24 cellular contexts compared by ENCODE assay signal in genomic region chr1:246558041-246558440, GRCh38. TPM values are rescaled to one million over a fixed set of nuclear protein-coding genes. Genes with fewer than 3 reads are reported as not detected.
A peak's percentile ranks its signal among the peaks of the same experiment; 100 is the strongest.
DNase-seq lines count a peak whose midpoint lies in the region; ATAC-seq and TF ChIP-seq lines count a peak whose summit lies in the region.
"Had no signal": no experiment of that assay in that cellular context is flagged by ENCODE, and none has a peak within 500 bp of the region (broad histone marks: within the 10 kb centered on the region; RNA-seq: fewer than 3 reads in every experiment).

No MANE protein-coding gene starts in this region.

- WGBS in liver = 48% methylated on average over 2 of the region's 2 CpGs
- 94 to 97% methylated on average over 2 of the region's 2 CpGs for WGBS in thyroid gland, 2 donors

- no peak for DNase-seq in activated CD8-positive, alpha-beta T cell treated with anti-CD3 and anti-CD28 coated beads for 36 hours
- DNase-seq in activated CD8-positive, alpha-beta T cell treated with anti-CD3 and anti-CD28 coated beads, Interleukin-2, amount 10 ng/mL, durations not matched to agents 7 days and 5 days = no peak
- DNase-seq in thyroid gland = peak; percentile 43 to 47
- no peak for DNase-seq in CD8-positive, alpha-beta T cell
- DNase-seq: 8988T; ACHN; AML-193; BE2C; Caco-2; CD4-positive, alpha-beta memory T cell; DMS153; DMS79; EL; GDM1; H9 had no signal

- POLR2A ChIA-PET in activated CD8-positive, alpha-beta T cell treated with anti-CD3 and anti-CD28 coated beads for 36 hours (lab: Charles Lee) = no interaction called here
- POLR2A ChIA-PET in activated CD8-positive, alpha-beta T cell treated with anti-CD3 and anti-CD28 coated beads, Interleukin-2, amount 10 ng/mL, durations not matched to agents 7 days and 5 days (lab: Charles Lee) = interaction anchor here (0.6 kb wide), 1 partner anchor 9 kb away, joined by 3 read pairs; no protein-coding TSS in a partner anchor
- POLR2A ChIA-PET in CD8-positive, alpha-beta T cell (lab: Charles Lee) = interaction anchor here (1.0 kb wide), 1 partner anchor 13 kb away, joined by 3 read pairs; no protein-coding TSS in a partner anchor

- H3K9ac ChIP-seq in liver (ENCODE audit: low read depth in 1 of 2, low read length in 2 of 2) = no peak overlapping the region
- H3K9ac ChIP-seq: BLaER1 treated with 17β-estradiol and CSF1 and Interleukin-3, amounts not matched to agents 10 nM and 100 nM had no signal

- no peaks in the 10 kb centered on the region for H3K9me3 Mint-ChIP-seq in activated CD8-positive, alpha-beta T cell treated with anti-CD3 and anti-CD28 coated beads for 36 hours
- H3K9me3 Mint-ChIP-seq in activated CD8-positive, alpha-beta T cell treated with anti-CD3 and anti-CD28 coated beads, Interleukin-2, amount 10 ng/mL, durations not matched to agents 7 days and 5 days (ENCODE audit: insufficient read depth) = no peaks in the 10 kb centered on the region
- no peaks in the 10 kb centered on the region for H3K9me3 Mint-ChIP-seq in activated T-helper 17 cell treated with anti-CD3 and anti-CD28 coated beads, Interleukin-2, amount 50 U/mL, for 72 hours
- H3K9me3 Mint-ChIP-seq in CD8-positive, alpha-beta T cell = no peaks in the 10 kb centered on the region
- H3K9me3 Mint-ChIP-seq: CD4-positive, alpha-beta memory T cell; GM23338; H9 had no signal

- H3K4me3 Mint-ChIP-seq in activated CD8-positive, alpha-beta T cell treated with anti-CD3 and anti-CD28 coated beads for 36 hours = no peak overlapping the region
- H3K4me3 Mint-ChIP-seq in activated CD8-positive, alpha-beta T cell treated with anti-CD3 and anti-CD28 coated beads, Interleukin-2, amount 10 ng/mL, durations not matched to agents 7 days and 5 days = no peak overlapping the region
- H3K4me3 Mint-ChIP-seq in activated T-helper 17 cell treated with anti-CD3 and anti-CD28 coated beads, Interleukin-2, amount 50 U/mL, for 72 hours = no peak overlapping the region
- H3K4me3 Mint-ChIP-seq in CD8-positive, alpha-beta T cell = no peak overlapping the region
- H3K4me3 Mint-ChIP-seq: CD14-positive monocyte; CD4-positive, alpha-beta memory T cell; GM23338; H9 had no signal

- H3K9me3 ChIP-seq in liver (ENCODE audit: control insufficient read depth in 4 of 4, low read length in 3 of 4) (no peaks in the 10 kb centered on the region), thyroid gland (no peaks in the 10 kb centered on the region)
- H3K9me3 ChIP-seq in CD8-positive, alpha-beta T cell (ENCODE audit: low read length) = no peaks in the 10 kb centered on the region
- H3K9me3 ChIP-seq: A549; BE2C; BLaER1 treated with 17β-estradiol and CSF1 and Interleukin-3, amounts not matched to agents 10 nM and 100 nM; Caco-2 had no signal

- H3K4me3 ChIP-seq in liver (ENCODE audit: low read depth in 1 of 3, low read length in 3 of 3) (no peak overlapping the region), thyroid gland (replicated peaks in 1 of 3) (no peak overlapping the region)
- no peak overlapping the region for H3K4me3 ChIP-seq in CD8-positive, alpha-beta T cell (ENCODE audit: low read depth, low read length)
- H3K4me3 ChIP-seq: A549; BLaER1 treated with 17β-estradiol and CSF1 and Interleukin-3, amounts not matched to agents 10 nM and 100 nM; GM12878; GM23338 had no signal

- no peaks in the 10 kb centered on the region for H3K27me3 Mint-ChIP-seq in activated CD8-positive, alpha-beta T cell treated with anti-CD3 and anti-CD28 coated beads for 36 hours
- no peaks in the 10 kb centered on the region for H3K27me3 Mint-ChIP-seq in activated CD8-positive, alpha-beta T cell treated with anti-CD3 and anti-CD28 coated beads, Interleukin-2, amount 10 ng/mL, durations not matched to agents 7 days and 5 days (ENCODE audit: low read depth)
- no peaks in the 10 kb centered on the region for H3K27me3 Mint-ChIP-seq in activated T-helper 17 cell treated with anti-CD3 and anti-CD28 coated beads, Interleukin-2, amount 50 U/mL, for 72 hours
- no peaks in the 10 kb centered on the region for H3K27me3 Mint-ChIP-seq in CD8-positive, alpha-beta T cell (ENCODE audit: low read depth)
- H3K27me3 Mint-ChIP-seq: CD4-positive, alpha-beta memory T cell had no signal

- H3K27me3 ChIP-seq in liver (ENCODE audit: control insufficient read depth in 4 of 4, insufficient read depth in 4 of 4, low read length in 3 of 4) = no peaks in the 10 kb centered on the region
- no peaks in the 10 kb centered on the region for H3K27me3 ChIP-seq in thyroid gland
- no peaks in the 10 kb centered on the region for H3K27me3 ChIP-seq in CD8-positive, alpha-beta T cell (ENCODE audit: insufficient read depth, low read length)
- H3K27me3 ChIP-seq: BE2C; BLaER1 treated with 17β-estradiol and CSF1 and Interleukin-3, amounts not matched to agents 10 nM and 100 nM had no signal

- peak overlapping the region; percentile 50 for H3K27ac Mint-ChIP-seq in activated CD8-positive, alpha-beta T cell treated with anti-CD3 and anti-CD28 coated beads for 36 hours
- no peak overlapping the region for H3K27ac Mint-ChIP-seq in activated CD8-positive, alpha-beta T cell treated with anti-CD3 and anti-CD28 coated beads, Interleukin-2, amount 10 ng/mL, durations not matched to agents 7 days and 5 days
- peak overlapping the region; percentile 55 for H3K27ac Mint-ChIP-seq in activated T-helper 17 cell treated with anti-CD3 and anti-CD28 coated beads, Interleukin-2, amount 50 U/mL, for 72 hours
- no peak overlapping the region for H3K27ac Mint-ChIP-seq in CD8-positive, alpha-beta T cell
- H3K27ac Mint-ChIP-seq: GM23338, H9 had no signal

- ATAC-seq in activated CD8-positive, alpha-beta T cell treated with anti-CD3 and anti-CD28 coated beads for 36 hours = no peak
- no peak for ATAC-seq in activated CD8-positive, alpha-beta T cell treated with anti-CD3 and anti-CD28 coated beads, Interleukin-2, amount 10 ng/mL, durations not matched to agents 7 days and 5 days
- ATAC-seq in activated T-helper 17 cell treated with anti-CD3 and anti-CD28 coated beads, Interleukin-2, amount 50 U/mL, for 72 hours (replicated peaks) = no peak
- ATAC-seq in CD8-positive, alpha-beta T cell = no peak
- no peak for ATAC-seq in HG03175 (IDR thresholded peaks at IDR 0.05; ENCODE audit: unreplicated experiment)
- ATAC-seq: A549, GM12878, GM23338, HCT116 had no signal

- peaks cover 3% of the 10 kb centered on the region for H3K4me1 Mint-ChIP-seq in activated CD8-positive, alpha-beta T cell treated with anti-CD3 and anti-CD28 coated beads for 36 hours (ENCODE audit: low read depth)
- H3K4me1 Mint-ChIP-seq in activated CD8-positive, alpha-beta T cell treated with anti-CD3 and anti-CD28 coated beads, Interleukin-2, amount 10 ng/mL, durations not matched to agents 7 days and 5 days (ENCODE audit: low read depth) = no peaks in the 10 kb centered on the region
- H3K4me1 Mint-ChIP-seq in activated T-helper 17 cell treated with anti-CD3 and anti-CD28 coated beads, Interleukin-2, amount 50 U/mL, for 72 hours = peaks cover 6% of the 10 kb centered on the region
- peaks cover 23% of the 10 kb centered on the region for H3K4me1 Mint-ChIP-seq in CD8-positive, alpha-beta T cell (ENCODE audit: low read depth)
- H3K4me1 Mint-ChIP-seq: CD14-positive monocyte, GM23338, H9 had no signal

- H3K36me3 ChIP-seq in liver (ENCODE audit: control insufficient read depth in 4 of 4, insufficient read depth in 3 of 4, low read depth in 1 of 4, low read length in 3 of 4) = peaks cover 2 to 34% (median 16%) of the 10 kb centered on the region in 4 donors
- peaks cover 4 to 35% of the 10 kb centered on the region in 2 donors for H3K36me3 ChIP-seq in thyroid gland
- H3K36me3 ChIP-seq in CD8-positive, alpha-beta T cell (ENCODE audit: insufficient read depth, low read length) = peaks cover 14% of the 10 kb centered on the region

- peaks cover 33% of the 10 kb centered on the region for H3K36me3 Mint-ChIP-seq in activated CD8-positive, alpha-beta T cell treated with anti-CD3 and anti-CD28 coated beads for 36 hours (ENCODE audit: low read depth)
- peaks cover 50% of the 10 kb centered on the region for H3K36me3 Mint-ChIP-seq in activated CD8-positive, alpha-beta T cell treated with anti-CD3 and anti-CD28 coated beads, Interleukin-2, amount 10 ng/mL, durations not matched to agents 7 days and 5 days (ENCODE audit: low read depth)
- H3K36me3 Mint-ChIP-seq in activated T-helper 17 cell treated with anti-CD3 and anti-CD28 coated beads, Interleukin-2, amount 50 U/mL, for 72 hours (ENCODE audit: low read depth) = peaks cover 78% of the 10 kb centered on the region
- peaks cover 77% of the 10 kb centered on the region for H3K36me3 Mint-ChIP-seq in CD8-positive, alpha-beta T cell

- intact Hi-C loops in activated CD8-positive, alpha-beta T cell treated with anti-CD3 and anti-CD28 coated beads for 36 hours (cut with micrococcal nuclease) = no loop called here
- intact Hi-C loops in thyroid gland (cut with DNase I) = loop anchor here (10.0 kb wide), 1 partner anchor 53 kb away; the partner anchor contains the start of gene SMYD3
- intact Hi-C loops in CD8-positive, alpha-beta T cell (cut with DNase I, micrococcal nuclease) = no loop called here

- TF ChIP-seq POLR2A in thyroid gland (IDR thresholded peaks at IDR 0.05) = no peak

- TF ChIP-seq CTCF in activated CD8-positive, alpha-beta T cell treated with anti-CD3 and anti-CD28 coated beads for 36 hours (IDR thresholded peaks at IDR 0.05) = no peak
- no peak for TF ChIP-seq CTCF in liver (IDR thresholded peaks at IDR 0.05; ENCODE audit: low read depth, low read length, missing input control)
- TF ChIP-seq CTCF in thyroid gland (IDR thresholded peaks at IDR 0.05) = no peak
- no peak for TF ChIP-seq CTCF in CD8-positive, alpha-beta T cell (IDR thresholded peaks at IDR 0.05)

- TF ChIP-seq RAD21 in liver (IDR thresholded peaks at IDR 0.05) = no peak

- H3K27ac ChIP-seq in liver (ENCODE audit: low read depth in 1 of 2, low read length in 2 of 2) (no peak overlapping the region), thyroid gland (peak overlapping the region in 1 of 3 donors; percentile 6)
- no peak overlapping the region for H3K27ac ChIP-seq in CD8-positive, alpha-beta T cell (ENCODE audit: low read depth, low read length)
- H3K27ac ChIP-seq: A549; BLaER1 treated with 17β-estradiol and CSF1 and Interleukin-3, amounts not matched to agents 10 nM and 100 nM had no signal

- peaks cover 2 to 13% (median 6%) of the 10 kb centered on the region in 4 donors for H3K4me1 ChIP-seq in liver (ENCODE audit: control insufficient read depth in 4 of 4, insufficient read depth in 4 of 4, low read length in 3 of 4)
- peaks cover 0 to 4% of the 10 kb centered on the region in 2 donors for H3K4me1 ChIP-seq in thyroid gland
- no peaks in the 10 kb centered on the region for H3K4me1 ChIP-seq in CD8-positive, alpha-beta T cell (ENCODE audit: insufficient read depth, low read length)
- H3K4me1 ChIP-seq: A549; BE2C; BLaER1 treated with 17β-estradiol and CSF1 and Interleukin-3, amounts not matched to agents 10 nM and 100 nM; Caco-2 had no signal

- CTCF ChIA-PET in activated CD8-positive, alpha-beta T cell treated with anti-CD3 and anti-CD28 coated beads for 36 hours (lab: Charles Lee) = no interaction called here
- CTCF ChIA-PET in activated CD8-positive, alpha-beta T cell treated with anti-CD3 and anti-CD28 coated beads, Interleukin-2, amount 10 ng/mL, durations not matched to agents 7 days and 5 days (lab: Charles Lee) = no interaction called here
- CTCF ChIA-PET in CD8-positive, alpha-beta T cell (lab: Charles Lee) = no interaction called here

RNA-seq across cellular contexts. Expression of gene TFB2M, which starts 8.0 kb away (rescaled TPM):
- 10 to 100 TPM; 16.0 TPM for total RNA-seq in activated CD8-positive, alpha-beta T cell treated with anti-CD3 and anti-CD28 coated beads for 36 hours
- 10 to 100 TPM; 10.4 to 12.3 TPM for total RNA-seq in activated CD8-positive, alpha-beta T cell treated with anti-CD3 and anti-CD28 coated beads, Interleukin-2, amount 10 ng/mL, durations not matched to agents 7 days and 5 days
- 10 to 100 TPM; 10.5 to 23.4 TPM for total RNA-seq in activated T-helper 17 cell treated with anti-CD3 and anti-CD28 coated beads, Interleukin-2, amount 50 U/mL, for 72 hours
- total RNA-seq in liver = 10 to 100 TPM; 15.0 to 26.4 TPM
- polyA plus RNA-seq in liver = 10 to 100 TPM; 21.9 to 25.2 TPM
- total RNA-seq in thyroid gland = 10 to 100 TPM; 12.2 to 21.9 (median 15.9) TPM
- total RNA-seq in CD8-positive, alpha-beta T cell = 10 to 100 TPM; 15.8 to 16.4 TPM

RNA-seq across cellular contexts. Expression of gene CNST, which starts 8.2 kb away (rescaled TPM):
- total RNA-seq in activated CD8-positive, alpha-beta T cell treated with anti-CD3 and anti-CD28 coated beads for 36 hours = 10 to 100 TPM; 23.5 to 25.1 TPM
- 10 to 100 TPM; 26.9 to 30.4 TPM for total RNA-seq in activated CD8-positive, alpha-beta T cell treated with anti-CD3 and anti-CD28 coated beads, Interleukin-2, amount 10 ng/mL, durations not matched to agents 7 days and 5 days
- total RNA-seq in activated T-helper 17 cell treated with anti-CD3 and anti-CD28 coated beads, Interleukin-2, amount 50 U/mL, for 72 hours = 10 to 100 TPM; 33.6 to 36.4 TPM
- total RNA-seq in liver (10 to 100 TPM; 12.7 to 36.3 TPM), thyroid gland (10 to 100 TPM; 38.8 to 49.5 (median 41.7) TPM)
- 10 to 100 TPM in 1 of 2 donors, 1 to 10 TPM in 1; 6.1 to 11.6 TPM for polyA plus RNA-seq in liver
- total RNA-seq in CD8-positive, alpha-beta T cell = 10 to 100 TPM; 64.1 to 64.4 TPM

RNA-seq across cellular contexts. Expression of gene SMYD3, which starts 51.0 kb away (rescaled TPM):
- total RNA-seq in activated CD8-positive, alpha-beta T cell treated with anti-CD3 and anti-CD28 coated beads for 36 hours = 10 to 100 TPM; 22.6 to 24.6 TPM
- 10 to 100 TPM; 22.7 to 23.2 TPM for total RNA-seq in activated CD8-positive, alpha-beta T cell treated with anti-CD3 and anti-CD28 coated beads, Interleukin-2, amount 10 ng/mL, durations not matched to agents 7 days and 5 days
- 10 to 100 TPM; 23.8 to 34.0 TPM for total RNA-seq in activated T-helper 17 cell treated with anti-CD3 and anti-CD28 coated beads, Interleukin-2, amount 50 U/mL, for 72 hours
- total RNA-seq in liver (1 to 10 TPM; 7.9 to 9.1 TPM), thyroid gland (100 to 1,000 TPM in 1 of 4 donors, 10 to 100 TPM in 3; 33.7 to 105 (median 51.4) TPM)
- 1 to 10 TPM; 3.1 to 8.1 TPM for polyA plus RNA-seq in liver
- 10 to 100 TPM; 20.5 to 21.2 TPM for total RNA-seq in CD8-positive, alpha-beta T cell

Comparison
In these comparisons a context has a peak if more than half of its experiments do, and no peak if none do; other contexts are left out.
1. H3K27ac Mint-ChIP-seq: peak in activated CD8-positive, alpha-beta T cell treated with anti-CD3 and anti-CD28 coated beads for 36 hours (single experiment) and activated T-helper 17 cell treated with anti-CD3 and anti-CD28 coated beads, Interleukin-2, amount 50 U/mL, for 72 hours (single experiment); none in activated CD8-positive, alpha-beta T cell treated with anti-CD3 and anti-CD28 coated beads, Interleukin-2, amount 10 ng/mL, durations not matched to agents 7 days and 5 days (single experiment) and CD8-positive, alpha-beta T cell (single experiment).
2. DNase-seq: peak in thyroid gland (2 of 2); none in activated CD8-positive, alpha-beta T cell treated with anti-CD3 and anti-CD28 coated beads for 36 hours (single experiment), activated CD8-positive, alpha-beta T cell treated with anti-CD3 and anti-CD28 coated beads, Interleukin-2, amount 10 ng/mL, durations not matched to agents 7 days and 5 days (single experiment) and CD8-positive, alpha-beta T cell (0 of 7).